In the genomic region with DNA sequence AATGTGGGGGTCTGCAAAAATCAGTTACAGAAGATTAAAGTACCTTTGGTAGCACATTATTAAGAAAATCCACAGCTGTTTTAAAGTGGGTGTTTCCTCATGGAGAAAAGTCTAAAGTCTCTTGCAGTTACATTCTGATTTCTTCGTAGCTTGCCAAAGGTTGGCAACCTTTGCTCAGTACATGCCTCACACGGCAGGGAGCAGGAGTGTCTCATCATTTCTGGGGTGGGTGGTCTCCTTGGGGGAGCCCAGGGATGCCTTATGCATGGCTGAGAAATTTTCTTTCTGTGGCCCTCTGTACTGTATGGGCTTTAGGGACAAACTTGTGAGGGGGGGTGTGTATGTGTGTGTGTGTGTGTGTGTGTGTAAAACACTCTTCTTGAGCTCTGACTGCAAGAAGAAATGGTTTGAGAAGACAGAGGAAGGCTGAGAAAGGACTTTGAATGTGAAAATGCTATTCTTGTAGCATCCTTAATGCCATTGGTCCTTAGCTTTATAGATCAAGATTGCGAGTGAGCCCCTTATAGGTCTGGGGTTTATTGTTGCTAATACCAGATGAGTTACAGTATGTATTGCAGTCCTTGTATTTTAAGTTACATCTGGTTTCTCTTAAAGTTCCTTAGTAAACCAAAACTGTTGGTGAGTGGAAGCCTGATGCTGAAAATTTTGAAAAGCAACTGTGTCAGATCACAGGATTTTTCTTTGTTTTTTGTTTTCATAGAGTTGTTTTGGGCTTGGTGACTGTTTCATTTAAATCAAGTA, we compare ENCODE assay signal across 18 cellular contexts.
DNase-seq lines count a peak whose midpoint lies in the region; ATAC-seq and TF ChIP-seq lines count a peak whose summit lies in the region.
"Had no signal": no experiment of that assay in that cellular context is flagged by ENCODE, and none has a peak within 500 bp of the region (broad histone marks: within the 10 kb centered on the region; RNA-seq: fewer than 3 reads in every experiment).

No MANE protein-coding gene starts in this region.

- no peak for TF ChIP-seq EP300 in tibial nerve (IDR thresholded peaks at IDR 0.05)

- no peak overlapping the region for H3K4me3 ChIP-seq in tibial nerve
- no peak overlapping the region for H3K4me3 ChIP-seq in adrenal gland

- no peak for TF ChIP-seq CTCF in mesothelial cell of epicardium (IDR thresholded peaks at IDR 0.05; ENCODE audit: unreplicated experiment)
- TF ChIP-seq CTCF in tibial nerve (IDR thresholded peaks at IDR 0.05), result no peak
- TF ChIP-seq CTCF in adrenal gland (IDR thresholded peaks at IDR 0.05), result no peak

- no peak overlapping the region for H3K4me3 Mint-ChIP-seq in mesothelial cell of epicardium
- H3K4me3 Mint-ChIP-seq: activated naive CD8-positive, alpha-beta T cell treated with anti-CD3 and anti-CD28 coated beads, Interleukin-2, amount 10 ng/mL, durations not matched to agents 7 days and 5 days; activated T-cell treated with anti-CD3 and anti-CD28 coated beads, Interleukin-2, amount 50 U/mL, for 24 hours; CD4-positive, alpha-beta memory T cell; dendritic cell treated with granulocyte-macrophage colony-stimulating factor and Interleukin-4, amounts not matched to agents 40 ng/mL and 50 ng/mL, for 4 days; memory B cell had no signal

- H3K36me3 Mint-ChIP-seq in mesothelial cell of epicardium, result no peaks in the 10 kb centered on the region
- H3K36me3 Mint-ChIP-seq: activated naive CD8-positive, alpha-beta T cell treated with anti-CD3 and anti-CD28 coated beads, Interleukin-2, amount 10 ng/mL, durations not matched to agents 7 days and 5 days; CD4-positive, alpha-beta memory T cell; memory B cell had no signal

- H3K27ac ChIP-seq in tibial nerve (peak overlapping the region in 3 of 4 donors; percentile 8 to 79 (median 68)), adrenal gland (peak overlapping the region in 2 of 5 donors; percentile 29 to 68)
- H3K27ac ChIP-seq: KMS-11, neutrophil had no signal

- H3K4me1 ChIP-seq in tibial nerve (peaks cover 0 to 28% (median 0%) of the 10 kb centered on the region in 4 donors), adrenal gland (replicated peaks in 1 of 2) (peaks cover 0 to 29% of the 10 kb centered on the region in 2 donors)

- WGBS in tibial nerve, 2 donors, result 52 to 54% methylated on average over 3 of the region's 3 CpGs
- 65 to 78% (median 75%) methylated on average over 3 of the region's 3 CpGs for WGBS in adrenal gland, 4 donors

- H3K4me1 Mint-ChIP-seq in mesothelial cell of epicardium, result peaks cover 27% of the 10 kb centered on the region
- H3K4me1 Mint-ChIP-seq: activated naive CD8-positive, alpha-beta T cell treated with anti-CD3 and anti-CD28 coated beads, Interleukin-2, amount 10 ng/mL, durations not matched to agents 7 days and 5 days; memory B cell had no signal

- H3K9me3 ChIP-seq in tibial nerve (no peaks in the 10 kb centered on the region), adrenal gland (replicated peaks in 1 of 3) (no peaks in the 10 kb centered on the region)
- H3K9me3 ChIP-seq: neutrophil had no signal

- no peaks in the 10 kb centered on the region for H3K9me3 Mint-ChIP-seq in mesothelial cell of epicardium
- H3K9me3 Mint-ChIP-seq: activated naive CD8-positive, alpha-beta T cell treated with anti-CD3 and anti-CD28 coated beads, Interleukin-2, amount 10 ng/mL, durations not matched to agents 7 days and 5 days; activated T-cell treated with anti-CD3 and anti-CD28 coated beads, Interleukin-2, amount 50 U/mL, for 24 hours; CD4-positive, alpha-beta memory T cell; dendritic cell treated with granulocyte-macrophage colony-stimulating factor and Interleukin-4, amounts not matched to agents 40 ng/mL and 50 ng/mL, for 4 days; memory B cell had no signal

- H3K27ac Mint-ChIP-seq in mesothelial cell of epicardium, result peak overlapping the region; percentile 64
- H3K27ac Mint-ChIP-seq: activated naive CD8-positive, alpha-beta T cell treated with anti-CD3 and anti-CD28 coated beads, Interleukin-2, amount 10 ng/mL, durations not matched to agents 7 days and 5 days; activated T-cell treated with anti-CD3 and anti-CD28 coated beads, Interleukin-2, amount 50 U/mL, for 24 hours; CD4-positive, alpha-beta memory T cell; dendritic cell treated with granulocyte-macrophage colony-stimulating factor and Interleukin-4, amounts not matched to agents 40 ng/mL and 50 ng/mL, for 4 days; memory B cell had no signal

- H3K27me3 ChIP-seq in tibial nerve (no peaks in the 10 kb centered on the region), adrenal gland (no peaks in the 10 kb centered on the region)
- H3K27me3 ChIP-seq: neutrophil had no signal

- ATAC-seq in SK-N-SH treated with all-trans-retinoic acid at 6 μM for 48 hours (peak; percentile 81), HG03039 (IDR thresholded peaks at IDR 0.05; ENCODE audit: unreplicated experiment) (no peak), HG03460 (IDR thresholded peaks at IDR 0.05; ENCODE audit: unreplicated experiment) (no peak)
- ATAC-seq: esophagus mucosa had no signal

- no peaks in the 10 kb centered on the region for H3K27me3 Mint-ChIP-seq in mesothelial cell of epicardium (ENCODE audit: low read depth)
- H3K27me3 Mint-ChIP-seq: dendritic cell treated with granulocyte-macrophage colony-stimulating factor and Interleukin-4, amounts not matched to agents 40 ng/mL and 50 ng/mL, for 4 days had no signal

- no peaks in the 10 kb centered on the region for H3K36me3 ChIP-seq in tibial nerve
- no peaks in the 10 kb centered on the region for H3K36me3 ChIP-seq in adrenal gland (replicated peaks in 1 of 2)
- H3K36me3 ChIP-seq: neutrophil had no signal

- TF ChIP-seq POLR2A in tibial nerve (IDR thresholded peaks at IDR 0.05), result no peak
- no peak for TF ChIP-seq POLR2A in adrenal gland (IDR thresholded peaks at IDR 0.05)

- DNase-seq in fibroblast of gingiva (ENCODE audit: low read depth) (peak; percentile 61), mesothelial cell of epicardium (ENCODE audit: low spot score in 2 of 2, unreplicated experiment in 2 of 2) (no peak), tibial nerve (ENCODE audit: low spot score in 2 of 2) (no peak), HuH-7.5 (ENCODE audit: low spot score) (no peak), adrenal gland (no peak)
- DNase-seq: activated CD4-positive, alpha-beta T cell treated with anti-CD3 and anti-CD28 coated beads, Interleukin-2, amount 50 U/mL, for 4 hours; activated naive CD8-positive, alpha-beta T cell treated with anti-CD3 and anti-CD28 coated beads, Interleukin-2, amount 10 ng/mL, durations not matched to agents 7 days and 5 days; activated T-cell treated with anti-CD3 and anti-CD28 coated beads, Interleukin-2, amount 50 U/mL, for 24 hours; CD4-positive, alpha-beta memory T cell; NCI-H226 had no signal

- intact Hi-C loops in adrenal gland (cut with DNase I), result no loop called here

TF ChIP-seq in SK-N-SH treated with all-trans-retinoic acid at 6 μM for 48 hours, 23 proteins besides CTCF, POLR2A, EP300 and RAD21 (continues in another document):
- TF ChIP-seq RARB (CRISPR knock-in tag; IDR thresholded peaks at IDR 0.05), result no peak
- no peak for TF ChIP-seq ZFP30 (CRISPR knock-in tag; IDR thresholded peaks at IDR 0.05)
- TF ChIP-seq ZFP3 (CRISPR knock-in tag; IDR thresholded peaks at IDR 0.05), result no peak
- TF ChIP-seq ZC3H10 (CRISPR knock-in tag; IDR thresholded peaks at IDR 0.05), result no peak
- no peak for TF ChIP-seq ARNTL (CRISPR knock-in tag; IDR thresholded peaks at IDR 0.05; ENCODE audit: borderline replicate concordance, low read depth)
- TF ChIP-seq ZNF8 (CRISPR knock-in tag; IDR thresholded peaks at IDR 0.05), result no peak
- TF ChIP-seq ZNF70 (CRISPR knock-in tag; IDR thresholded peaks at IDR 0.05), result no peak
- TF ChIP-seq GLIS3 (CRISPR knock-in tag; IDR thresholded peaks at IDR 0.05), result no peak
- no peak for TF ChIP-seq CSDC2 (CRISPR knock-in tag; IDR thresholded peaks at IDR 0.05)
- TF ChIP-seq, protein P1, sequence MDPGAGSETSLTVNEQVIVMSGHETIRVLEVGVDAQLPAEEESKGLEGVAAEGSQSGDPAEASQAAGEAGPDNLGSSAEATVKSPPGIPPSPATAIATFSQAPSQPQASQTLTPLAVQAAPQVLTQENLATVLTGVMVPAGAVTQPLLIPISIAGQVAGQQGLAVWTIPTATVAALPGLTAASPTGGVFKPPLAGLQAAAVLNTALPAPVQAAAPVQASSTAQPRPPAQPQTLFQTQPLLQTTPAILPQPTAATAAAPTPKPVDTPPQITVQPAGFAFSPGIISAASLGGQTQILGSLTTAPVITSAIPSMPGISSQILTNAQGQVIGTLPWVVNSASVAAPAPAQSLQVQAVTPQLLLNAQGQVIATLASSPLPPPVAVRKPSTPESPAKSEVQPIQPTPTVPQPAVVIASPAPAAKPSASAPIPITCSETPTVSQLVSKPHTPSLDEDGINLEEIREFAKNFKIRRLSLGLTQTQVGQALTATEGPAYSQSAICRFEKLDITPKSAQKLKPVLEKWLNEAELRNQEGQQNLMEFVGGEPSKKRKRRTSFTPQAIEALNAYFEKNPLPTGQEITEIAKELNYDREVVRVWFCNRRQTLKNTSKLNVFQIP (CRISPR knock-in tag; IDR thresholded peaks at IDR 0.05; ENCODE audit: borderline replicate concordance, low read depth), result no peak
- TF ChIP-seq, protein P2, sequence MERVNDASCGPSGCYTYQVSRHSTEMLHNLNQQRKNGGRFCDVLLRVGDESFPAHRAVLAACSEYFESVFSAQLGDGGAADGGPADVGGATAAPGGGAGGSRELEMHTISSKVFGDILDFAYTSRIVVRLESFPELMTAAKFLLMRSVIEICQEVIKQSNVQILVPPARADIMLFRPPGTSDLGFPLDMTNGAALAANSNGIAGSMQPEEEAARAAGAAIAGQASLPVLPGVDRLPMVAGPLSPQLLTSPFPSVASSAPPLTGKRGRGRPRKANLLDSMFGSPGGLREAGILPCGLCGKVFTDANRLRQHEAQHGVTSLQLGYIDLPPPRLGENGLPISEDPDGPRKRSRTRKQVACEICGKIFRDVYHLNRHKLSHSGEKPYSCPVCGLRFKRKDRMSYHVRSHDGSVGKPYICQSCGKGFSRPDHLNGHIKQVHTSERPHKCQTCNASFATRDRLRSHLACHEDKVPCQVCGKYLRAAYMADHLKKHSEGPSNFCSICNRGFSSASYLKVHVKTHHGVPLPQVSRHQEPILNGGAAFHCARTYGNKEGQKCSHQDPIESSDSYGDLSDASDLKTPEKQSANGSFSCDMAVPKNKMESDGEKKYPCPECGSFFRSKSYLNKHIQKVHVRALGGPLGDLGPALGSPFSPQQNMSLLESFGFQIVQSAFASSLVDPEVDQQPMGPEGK (CRISPR knock-in tag; IDR thresholded peaks at IDR 0.05; ENCODE audit: borderline replicate concordance), result no peak
- no peak for TF ChIP-seq PPARA (CRISPR knock-in tag; IDR thresholded peaks at IDR 0.05; ENCODE audit: borderline replicate concordance)
